8 cellular contexts compared by ENCODE assay signal in the genomic region with DNA sequence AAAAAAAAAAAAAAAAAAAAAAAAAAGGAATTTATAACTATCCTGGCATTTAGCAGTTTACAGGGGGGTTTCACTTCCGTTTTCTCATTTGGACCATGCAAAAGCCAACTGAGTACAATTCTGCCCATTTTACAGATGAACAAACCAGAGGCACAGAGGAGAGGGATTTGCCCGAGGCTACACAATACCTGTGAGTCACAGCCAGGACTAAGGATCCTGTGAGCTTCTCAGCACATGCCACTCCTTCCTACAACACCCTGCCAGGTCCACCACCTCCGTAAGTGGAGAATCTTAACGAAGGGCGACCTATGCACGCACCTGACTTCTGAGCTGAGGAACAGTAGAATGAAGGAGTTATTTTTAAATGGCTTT.
DNase-seq lines count a peak whose midpoint lies in the region; ATAC-seq, FAIRE-seq and TF ChIP-seq lines count a peak whose summit lies in the region.

No MANE protein-coding gene starts in this region.

- peaks cover 34% of the 10 kb centered on the region for H3K4me1 Mint-ChIP-seq in WTC11

- H3K36me3 Mint-ChIP-seq in WTC11: no peaks in the 10 kb centered on the region

- DNase-seq in GM13976 (ENCODE audit: low spot score) (peak; percentile 52), WTC11 (ENCODE audit: low spot score) (no peak), foreskin fibroblast (no peak), AG08396 (ENCODE audit: low spot score) (no peak), D721Med (ENCODE audit: insufficient read length, low spot score) (no peak)
- DNase-seq in stimulated activated CD4-positive, alpha-beta T cell treated with anti-CD3 and anti-CD28 coated beads, Interleukin-12 subunit alpha, Interleukin-12 subunit beta, amount 100 ng/mL, for 4 hours: no peak

- no peaks in the 10 kb centered on the region; the same call in 1 of the 2 replicates for H3K27me3 Mint-ChIP-seq in WTC11 (ENCODE audit: low read depth)

- TF ChIP-seq CTCF in GM13976 (IDR thresholded peaks at IDR 0.05; ENCODE audit: borderline replicate concordance, control extremely low read depth, extremely low read depth, insufficient read depth, missing control alignments): no peak
- no peak for TF ChIP-seq CTCF in WTC11 (IDR thresholded peaks at IDR 0.05)
- no peak for TF ChIP-seq CTCF in foreskin fibroblast (IDR thresholded peaks at IDR 0.05; ENCODE audit: low read depth, low read length)
- no peak for TF ChIP-seq CTCF in D721Med (IDR thresholded peaks at IDR 0.05; ENCODE audit: insufficient read depth, missing control alignments)

- in situ Hi-C loops in GM13976 (cut with MboI; ENCODE audit: low sequenced_read_pairs, unreplicated experiment): no loop called here

- H3K27ac Mint-ChIP-seq in WTC11: peak overlapping the region; percentile 57

- H3K4me3 ChIP-seq in foreskin fibroblast (ENCODE audit: low read depth in 1 of 2, low read length in 2 of 2) (peak overlapping the region; percentile 25 to 41), skeletal muscle satellite cell (ENCODE audit: low read length) (peak overlapping the region; percentile 58)

- H3K4me1 ChIP-seq in skeletal muscle satellite cell (ENCODE audit: control insufficient read depth, insufficient read depth, low read length): peaks cover 13% of the 10 kb centered on the region

- ATAC-seq in WTC11 (peak; percentile 22), HG03108 (IDR thresholded peaks at IDR 0.05; ENCODE audit: unreplicated experiment) (no peak)

- no peaks in the 10 kb centered on the region for H3K9me3 ChIP-seq in skeletal muscle satellite cell (replicated peaks; ENCODE audit: low read length)

- peak overlapping the region; percentile 76 for H3K9ac ChIP-seq in skeletal muscle satellite cell (ENCODE audit: low read depth, low read length)

- POLR2A ChIA-PET in WTC11 (lab: Charles Lee): interaction anchor here (0.7 to 1.6 kb wide), 2 partner anchors 75 kb away, joined by 10 read pairs; partner anchors contain the start of gene USP9X

- no peak overlapping the region for H3K4me3 Mint-ChIP-seq in WTC11

- H3K36me3 ChIP-seq in skeletal muscle satellite cell (ENCODE audit: insufficient read depth, low read length): no peaks in the 10 kb centered on the region

- CTCF ChIA-PET in WTC11 (lab: Charles Lee): interaction anchor here (1.5 kb wide), 1 partner anchor 106 kb away, joined by 11 read pairs; no protein-coding TSS in a partner anchor

- peaks cover 32% of the 10 kb centered on the region for H3K27me3 ChIP-seq in skeletal muscle satellite cell (ENCODE audit: control insufficient read depth, insufficient read depth, low read length)

- peak overlapping the region; percentile 77 for H3K4me2 ChIP-seq in skeletal muscle satellite cell (ENCODE audit: low read length)

- FAIRE-seq in D721Med (lab: Jason Lieb, UNC): no peak

- no peaks in the 10 kb centered on the region for H3K9me3 Mint-ChIP-seq in WTC11

TF ChIP-seq in WTC11, 78 proteins besides CTCF, POLR2A, EP300 and RAD21:
- TF ChIP-seq ZNF671 (CRISPR knock-in tag; IDR thresholded peaks at IDR 0.05): no peak
- no peak for TF ChIP-seq SOX15 (CRISPR knock-in tag; IDR thresholded peaks at IDR 0.05)
- TF ChIP-seq FOXP4 (CRISPR knock-in tag; IDR thresholded peaks at IDR 0.05): no peak
- TF ChIP-seq, protein P1, sequence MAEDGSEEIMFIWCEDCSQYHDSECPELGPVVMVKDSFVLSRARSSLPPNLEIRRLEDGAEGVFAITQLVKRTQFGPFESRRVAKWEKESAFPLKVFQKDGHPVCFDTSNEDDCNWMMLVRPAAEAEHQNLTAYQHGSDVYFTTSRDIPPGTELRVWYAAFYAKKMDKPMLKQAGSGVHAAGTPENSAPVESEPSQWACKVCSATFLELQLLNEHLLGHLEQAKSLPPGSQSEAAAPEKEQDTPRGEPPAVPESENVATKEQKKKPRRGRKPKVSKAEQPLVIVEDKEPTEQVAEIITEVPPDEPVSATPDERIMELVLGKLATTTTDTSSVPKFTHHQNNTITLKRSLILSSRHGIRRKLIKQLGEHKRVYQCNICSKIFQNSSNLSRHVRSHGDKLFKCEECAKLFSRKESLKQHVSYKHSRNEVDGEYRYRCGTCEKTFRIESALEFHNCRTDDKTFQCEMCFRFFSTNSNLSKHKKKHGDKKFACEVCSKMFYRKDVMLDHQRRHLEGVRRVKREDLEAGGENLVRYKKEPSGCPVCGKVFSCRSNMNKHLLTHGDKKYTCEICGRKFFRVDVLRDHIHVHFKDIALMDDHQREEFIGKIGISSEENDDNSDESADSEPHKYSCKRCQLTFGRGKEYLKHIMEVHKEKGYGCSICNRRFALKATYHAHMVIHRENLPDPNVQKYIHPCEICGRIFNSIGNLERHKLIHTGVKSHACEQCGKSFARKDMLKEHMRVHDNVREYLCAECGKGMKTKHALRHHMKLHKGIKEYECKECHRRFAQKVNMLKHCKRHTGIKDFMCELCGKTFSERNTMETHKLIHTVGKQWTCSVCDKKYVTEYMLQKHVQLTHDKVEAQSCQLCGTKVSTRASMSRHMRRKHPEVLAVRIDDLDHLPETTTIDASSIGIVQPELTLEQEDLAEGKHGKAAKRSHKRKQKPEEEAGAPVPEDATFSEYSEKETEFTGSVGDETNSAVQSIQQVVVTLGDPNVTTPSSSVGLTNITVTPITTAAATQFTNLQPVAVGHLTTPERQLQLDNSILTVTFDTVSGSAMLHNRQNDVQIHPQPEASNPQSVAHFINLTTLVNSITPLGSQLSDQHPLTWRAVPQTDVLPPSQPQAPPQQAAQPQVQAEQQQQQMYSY (CRISPR knock-in tag; IDR thresholded peaks at IDR 0.05): no peak
